In the genomic region with DNA sequence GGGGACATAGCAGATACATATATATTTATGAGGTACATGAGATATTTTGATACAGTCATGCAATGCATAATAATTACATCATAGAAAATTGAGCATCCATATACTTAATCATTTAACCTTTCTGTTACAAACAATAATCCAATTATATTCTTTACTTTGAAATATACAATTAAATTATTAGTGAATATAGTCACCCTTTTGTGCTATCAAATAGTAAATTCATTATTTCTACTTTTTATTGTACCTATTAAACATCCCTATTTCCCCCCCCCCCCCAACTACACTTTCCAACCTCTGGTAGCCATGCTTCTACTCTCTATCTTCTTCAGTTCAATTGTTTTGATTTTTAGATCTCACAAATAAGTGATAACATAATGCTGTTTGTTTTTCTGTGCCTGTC, we compare ENCODE assay signal across 28 cellular contexts.
"Had no signal": no experiment of that assay in that cellular context is flagged by ENCODE, and none has a peak within 500 bp of the region (broad histone marks: within the 10 kb centered on the region; RNA-seq: fewer than 3 reads in every experiment).

No MANE protein-coding gene starts in this region.

- H3K27ac Mint-ChIP-seq: dendritic cell treated with granulocyte-macrophage colony-stimulating factor and Interleukin-4, amounts not matched to agents 40 ng/mL and 50 ng/mL, for 4 days; effector memory CD8-positive, alpha-beta T cell; endodermal cell; memory B cell had no signal

- H3K4me3 Mint-ChIP-seq: dendritic cell treated with granulocyte-macrophage colony-stimulating factor and Interleukin-4, amounts not matched to agents 40 ng/mL and 50 ng/mL, for 4 days; effector memory CD8-positive, alpha-beta T cell; endodermal cell; memory B cell had no signal

- H3K27me3 ChIP-seq: colonic mucosa, esophagus squamous epithelium, gastrocnemius medialis, heart right ventricle, left lung had no signal

- H3K27ac ChIP-seq: colonic mucosa, epithelial cell of prostate, esophagus squamous epithelium, gastrocnemius medialis, heart right ventricle, left lung had no signal

- FAIRE-seq: endometrium, islet of Langerhans, keratinocyte had no signal

- H3K36me3 ChIP-seq: colonic mucosa, esophagus squamous epithelium, gastrocnemius medialis, heart right ventricle, left lung had no signal

- H3K4me1 ChIP-seq: colonic mucosa, esophagus squamous epithelium, gastrocnemius medialis, heart right ventricle, left lung had no signal

- H3K4me1 Mint-ChIP-seq: endodermal cell, memory B cell had no signal

- H3K4me3 ChIP-seq: colonic mucosa, esophagus squamous epithelium, gastrocnemius medialis, heart right ventricle, left lung, lung had no signal

- DNase-seq: colonic mucosa; cortex of kidney; effector CD8-positive, alpha-beta T cell; effector memory CD8-positive, alpha-beta T cell; endodermal cell; erythroblast; esophagus squamous epithelium; foreskin fibroblast; foreskin melanocyte; gastrocnemius medialis; glutamatergic neuron; head of caudate nucleus; heart right ventricle; hippocampal formation; left cardiac atrium; left lung; left ventricle myocardium superior; mammary epithelial cell; mesendoderm; midbrain had no signal

- H3K36me3 Mint-ChIP-seq: memory B cell had no signal

- H3K27me3 Mint-ChIP-seq: dendritic cell treated with granulocyte-macrophage colony-stimulating factor and Interleukin-4, amounts not matched to agents 40 ng/mL and 50 ng/mL, for 4 days; effector memory CD8-positive, alpha-beta T cell; memory B cell had no signal

- ATAC-seq: effector memory CD8-positive, alpha-beta T cell; esophagus mucosa; gastrocnemius medialis; heart right ventricle; left cardiac atrium; left lung; left ventricle myocardium superior had no signal

- H3K9me3 ChIP-seq: colonic mucosa, gastrocnemius medialis had no signal
